ENCODE assay signal across 8 cellular contexts in genomic region chr7:96709381-96710228, GRCh38. TPM values are rescaled to one million over a fixed set of nuclear protein-coding genes. Genes with fewer than 3 reads are reported as not detected.
DNase-seq lines count a peak whose midpoint lies in the region; ATAC-seq, FAIRE-seq and TF ChIP-seq lines count a peak whose summit lies in the region.

Gene SEM1 (minus strand): TSS chr7:96709846. CDS start chr7:96709763, 83 bp downstream.

- peak; percentile 95 for ATAC-seq in HG03066 (IDR thresholded peaks at IDR 0.05; ENCODE audit: low read depth, unreplicated experiment)

- FAIRE-seq in bronchial epithelial cell (lab: Jason Lieb, UNC): no peak

- H3K4me3 Mint-ChIP-seq in immature natural killer cell: peak within 1 kb of the TSS; percentile 98 to 100 (median 100)

- DNase-seq in A673 (ENCODE audit: low spot score) (peak; percentile 93), NCI-H2171 (lab: John Stamatoyannopoulos, UW) (peak; percentile 88), WERI-Rb-1 (peak; percentile 88), bronchial epithelial cell (ENCODE audit: low read depth) (peak; percentile 78), immature natural killer cell (peak; percentile 49 to 64 (median 51)), smooth muscle cell of the brain vasculature (ENCODE audit: low read depth, low spot score) (peak; percentile 55)

- intact Hi-C loops in A673 (cut with micrococcal nuclease; ENCODE audit: unreplicated experiment): no loop called here

- peaks cover 0 to 9% (median 2%) of the 10 kb centered on the region in 6 donors for H3K9me3 Mint-ChIP-seq in immature natural killer cell

- CTCF ChIA-PET in A673 (lab: Charles Lee): no interaction called here

- H3K4me3 ChIP-seq in A673 (ENCODE audit: low read depth, low read length, poor library complexity, severe bottlenecking) (peak within 1 kb of the TSS; percentile 92), WERI-Rb-1 (ENCODE audit: low read depth, low read length) (peak within 1 kb of the TSS; percentile 97), bronchial epithelial cell (ENCODE audit: low read depth, low read length) (peak within 1 kb of the TSS; percentile 83)

- H3K4me1 ChIP-seq in A673 (ENCODE audit: insufficient read depth, low read length, poor library complexity, severe bottlenecking): peaks cover 13% of the 10 kb centered on the region

- H3K27ac Mint-ChIP-seq in immature natural killer cell: peak within 1 kb of the TSS; percentile 94 to 100 (median 97)

- peak within 1 kb of the TSS; percentile 98 for H3K27ac ChIP-seq in A673 (ENCODE audit: low read depth, low read length, poor library complexity, severe bottlenecking)
- peak within 1 kb of the TSS; percentile 78 for H3K27ac ChIP-seq in WERI-Rb-1

- H3K36me3 Mint-ChIP-seq in immature natural killer cell: peaks cover 0 to 6% (median 6%) of the 10 kb centered on the region in 3 donors

- peak; percentile 43 for TF ChIP-seq POLR2A in GM18526 (IDR thresholded peaks at IDR 0.05; ENCODE audit: extremely low read depth, insufficient read length)

- TF ChIP-seq CTCF in A673 (conservative IDR thresholded peaks at IDR 0.05; ENCODE audit: low read depth, low read length) (no peak), WERI-Rb-1 (IDR thresholded peaks at IDR 0.05; ENCODE audit: low read depth, low read length) (no peak), bronchial epithelial cell (IDR thresholded peaks at IDR 0.05; ENCODE audit: insufficient read depth, low read length, severe bottlenecking) (peak; percentile 7)

- H3K36me3 ChIP-seq in A673 (ENCODE audit: insufficient read depth, low read length, poor library complexity, severe bottlenecking) (peaks cover 14% of the 10 kb centered on the region), WERI-Rb-1 (peaks cover 7% of the 10 kb centered on the region), bronchial epithelial cell (ENCODE audit: control insufficient read depth, insufficient read depth, low read length) (no peaks in the 10 kb centered on the region)

- H3K27me3 ChIP-seq in A673 (replicated peaks; ENCODE audit: insufficient read depth, low read depth, low read length, poor library complexity) (no peaks in the 10 kb centered on the region), WERI-Rb-1 (ENCODE audit: insufficient read depth, low read depth, severe bottlenecking) (no peaks in the 10 kb centered on the region), bronchial epithelial cell (ENCODE audit: control insufficient read depth, insufficient read depth, low read length) (no peaks in the 10 kb centered on the region)

- peaks cover 2% of the 10 kb centered on the region for H3K9me3 ChIP-seq in A673 (ENCODE audit: low read depth, low read length, poor library complexity, severe bottlenecking)
- peaks cover 6% of the 10 kb centered on the region for H3K9me3 ChIP-seq in WERI-Rb-1 (ENCODE audit: severe bottlenecking)

- H3K27me3 Mint-ChIP-seq in immature natural killer cell (ENCODE audit: low read depth in 3 of 3): peaks cover 0 to 6% (median 2%) of the 10 kb centered on the region in 3 donors

- H3K4me1 Mint-ChIP-seq in immature natural killer cell: peaks cover 35 to 57% of the 10 kb centered on the region in 2 donors

- BruUV-seq in A673 (replicated peaks; lab: Mats Ljungman, UMichigan): TSS peak; percentile 60

- POLR2A ChIA-PET in A673 (lab: Charles Lee; ENCODE audit: low non-redundant PET): interaction anchor here (0.7 kb wide), 1 partner anchor 171 kb away, joined by 3 read pairs; no protein-coding TSS in a partner anchor

RNA-seq across cellular contexts. Expression of gene SEM1, which starts in this region (rescaled TPM):
- total RNA-seq in A673 (2021): 115 and 122 TPM in 2 replicates
- total RNA-seq in bronchial epithelial cell: 21.3 and 182 TPM in 2 replicates
- polyA plus RNA-seq in immature natural killer cell: 100 to 1,000 TPM in 2 of 3 donors, 10 to 100 TPM in 1; 94.3 to 134 (median 132) TPM

Comparison
In these comparisons a context has a peak if more than half of its experiments do, and no peak if none do; other contexts are left out.
1. Peak in every context shown above with its lines: DNase-seq, ATAC-seq, H3K4me3 ChIP-seq and H3K27ac ChIP-seq.